ENCODE assay signal across 8 cellular contexts in genomic region chr16:11585460-11586374, GRCh38. TPM values are rescaled to one million over a fixed set of nuclear protein-coding genes. Genes with fewer than 3 reads are reported as not detected.
DNase-seq lines count a peak whose midpoint lies in the region; TF ChIP-seq lines count a peak whose summit lies in the region.

No MANE protein-coding gene starts in this region.

- H3K4ac ChIP-seq in mesenchymal stem cell (ENCODE audit: low read depth in 1 of 2, low read length in 2 of 2): peak overlapping the region; percentile 42 to 52

- CTCF ChIA-PET in AG04450 (lab: Charles Lee): interaction anchor here (1.2 to 3.9 kb wide), 2 partner anchors 54 to 56 kb away, joined by 3 to 15 read pairs; no protein-coding TSS in a partner anchor

- no peak overlapping the region for H2BK120ac ChIP-seq in mesenchymal stem cell (ENCODE audit: low read depth, low read length)

- H3K27me3 ChIP-seq in AG04450 (ENCODE audit: control insufficient read depth, insufficient read depth, low read length) (no peaks in the 10 kb centered on the region), SJCRH30 (no peaks in the 10 kb centered on the region), mesenchymal stem cell (ENCODE audit: control insufficient read depth in 1 of 2, insufficient read depth in 1 of 2, low read length in 2 of 2) (no peaks in the 10 kb centered on the region), tibial artery (no peaks in the 10 kb centered on the region)

- 38% methylated on average over 28 of the region's 28 CpGs for WGBS in mesenchymal stem cell

- peak overlapping the region; percentile 50 to 64 for H3K18ac ChIP-seq in mesenchymal stem cell (ENCODE audit: low read depth in 1 of 2, low read length in 2 of 2)

- H3K14ac ChIP-seq in mesenchymal stem cell (ENCODE audit: low read length in 2 of 2): peak overlapping the region in 1 of 2 experiments; percentile 96

- peak; percentile 24 for TF ChIP-seq POLR2A in GM19193 (IDR thresholded peaks at IDR 0.05; ENCODE audit: extremely low read depth, insufficient read depth, insufficient read length)

- H3K27ac ChIP-seq in AG04450 (ENCODE audit: low read depth, low read length) (peak overlapping the region; percentile 57), SJCRH30 (no peak overlapping the region), mesenchymal stem cell (ENCODE audit: low read length, poor library complexity, severe bottlenecking) (no peak overlapping the region), tibial artery (peak overlapping the region; percentile 96)

- H3K36me3 ChIP-seq in SJCRH30 (no peaks in the 10 kb centered on the region), mesenchymal stem cell (ENCODE audit: control insufficient read depth in 1 of 2, insufficient read depth in 2 of 2, low read depth in 1 of 2, low read length in 2 of 2) (no peaks in the 10 kb centered on the region), tibial artery (no peaks in the 10 kb centered on the region)

- H3K4me2 ChIP-seq in mesenchymal stem cell (ENCODE audit: low read length, poor library complexity, severe bottlenecking): peak overlapping the region; percentile 43

- no peak overlapping the region for H2AK5ac ChIP-seq in mesenchymal stem cell (ENCODE audit: low read length, severe bottlenecking)

- peak overlapping the region; percentile 90 for H3K4me3 ChIP-seq in AG04450 (ENCODE audit: low read depth, low read length)
- peak overlapping the region; percentile 79 for H3K4me3 ChIP-seq in SJCRH30
- peak overlapping the region; percentile 74 for H3K4me3 ChIP-seq in choroid plexus epithelial cell (ENCODE audit: low read depth, low read length)
- H3K4me3 ChIP-seq in mesenchymal stem cell (ENCODE audit: insufficient read depth in 1 of 2, low read depth in 1 of 2, low read length in 2 of 2): peak overlapping the region; percentile 87
- peak overlapping the region; percentile 78 to 83 for H3K4me3 ChIP-seq in tibial artery

- intact Hi-C loops in tibial artery (cut with DNase I; ENCODE audit: low total_unique reads): loop anchor here (5.0 kb wide), 1 partner anchor 88 kb away; no protein-coding TSS in a partner anchor

- peak overlapping the region; percentile 16 for H4K8ac ChIP-seq in mesenchymal stem cell (ENCODE audit: low read length)

- H2BK15ac ChIP-seq in mesenchymal stem cell (ENCODE audit: low read depth, poor library complexity, severe bottlenecking): peak overlapping the region; percentile 60

- peak overlapping the region; percentile 14 for H4K91ac ChIP-seq in mesenchymal stem cell (ENCODE audit: low read length)

- peaks cover 3% of the 10 kb centered on the region for H3K79me1 ChIP-seq in mesenchymal stem cell (replicated peaks; ENCODE audit: low read length, poor library complexity, severe bottlenecking)

- peak overlapping the region in 1 of 2 experiments; percentile 27 for H3K23ac ChIP-seq in mesenchymal stem cell (ENCODE audit: low read length in 2 of 2)

- no peak overlapping the region for H2AFZ ChIP-seq in mesenchymal stem cell (ENCODE audit: low read depth, low read length)

- H3K4me1 ChIP-seq in SJCRH30: peaks cover 28% of the 10 kb centered on the region
- H3K4me1 ChIP-seq in mesenchymal stem cell (ENCODE audit: control insufficient read depth, insufficient read depth, low read depth, low read length): peaks cover 18% of the 10 kb centered on the region
- H3K4me1 ChIP-seq in tibial artery: peaks cover 0 to 46% (median 20%) of the 10 kb centered on the region in 4 donors

- DNase-seq in AG04450 (ENCODE audit: low read depth, low spot score) (no peak), SJCRH30 (peak in 1 of 2 experiments; percentile 15), choroid plexus epithelial cell (ENCODE audit: low read depth) (peak; percentile 16), mesenchymal stem cell (peak; percentile 43), tibial artery (peak in 1 of 2 donors; percentile 42), NCI-H1417 treated with DMSO at 0.1 percent for 48 hours (lab: John Stamatoyannopoulos, UW) (no peak), OCI-M2 (lab: John Stamatoyannopoulos, UW; ENCODE audit: unreplicated experiment) (no peak)

- H3K9ac ChIP-seq in mesenchymal stem cell (ENCODE audit: low read length): peak overlapping the region; percentile 91

- POLR2A ChIA-PET in AG04450 (lab: Yijun Ruan, JAX): interaction anchor here (1.5 kb wide), 1 partner anchor 55 kb away, joined by 5 read pairs; no protein-coding TSS in a partner anchor

- no peak overlapping the region for H2BK5ac ChIP-seq in mesenchymal stem cell (ENCODE audit: low read depth, low read length, poor library complexity, severe bottlenecking)

- H3K9me3 ChIP-seq in AG04450 (ENCODE audit: control insufficient read depth, insufficient read depth, low read length): no peaks in the 10 kb centered on the region; the same call in 1 of the 2 replicates
- no peaks in the 10 kb centered on the region for H3K9me3 ChIP-seq in SJCRH30 (replicated peaks)
- no peaks in the 10 kb centered on the region for H3K9me3 ChIP-seq in mesenchymal stem cell (ENCODE audit: control insufficient read depth, low read length)
- H3K9me3 ChIP-seq in tibial artery: no peaks in the 10 kb centered on the region

- H2BK12ac ChIP-seq in mesenchymal stem cell (ENCODE audit: low read length in 2 of 2): peak overlapping the region in 1 of 2 experiments; percentile 0

- TF ChIP-seq CTCF in AG04450 (IDR thresholded peaks at IDR 0.05; ENCODE audit: low read depth, low read length) (no peak), choroid plexus epithelial cell (conservative IDR thresholded peaks at IDR 0.05; ENCODE audit: low read depth, low read length) (no peak), tibial artery (IDR thresholded peaks at IDR 0.05) (no peak)

RNA-seq across cellular contexts. Expression of gene LITAF, which starts 1.0 kb away (rescaled TPM):
- 190 and 217 TPM in 2 replicates for polyA plus RNA-seq in AG04450 (2011; rRNA removed)
- polyA minus RNA-seq in AG04450 (2011; rRNA and poly(A)+ RNA removed): 165 and 233 TPM in 2 replicates
- total RNA-seq in SJCRH30 (2014; rRNA removed; shearing (Covaris generic)): 48.9 and 49.8 TPM in 2 replicates
- 137 TPM for polyA plus RNA-seq in mesenchymal stem cell (2013, experiment 1 of 2)
- polyA plus RNA-seq in mesenchymal stem cell (2013, experiment 2 of 2): 138 TPM

Comparison
In these comparisons a context has a peak if more than half of its experiments do, and no peak if none do; other contexts are left out.
1. DNase-seq: peak in choroid plexus epithelial cell (single experiment) and mesenchymal stem cell (single experiment); none in AG04450 (single experiment), NCI-H1417 treated with DMSO at 0.1 percent for 48 hours (single experiment) and OCI-M2 (single experiment).
2. H3K27ac ChIP-seq: peak in AG04450 (single experiment) and tibial artery (2 of 2); none in SJCRH30 (single experiment) and mesenchymal stem cell (single experiment).
3. Peak in every context shown above with its lines, with median percentiles within 50 percentile points of each other: H3K4me3 ChIP-seq.